In genomic region chr7:137454169-137455166, GRCh38 we compare ENCODE assay signal across 8 cellular contexts.
A peak's percentile ranks its signal among the peaks of the same experiment; 100 is the strongest.
DNase-seq lines count a peak whose midpoint lies in the region; ATAC-seq and TF ChIP-seq lines count a peak whose summit lies in the region.

No MANE protein-coding gene starts in this region.

- WGBS in right lobe of liver (ENCODE audit: insufficient coverage, low coverage, low lambda C conversion rate, missing lambda C conversion rate), result 10% methylated on average over 14 of the region's 14 CpGs
- WGBS in aorta, 2 donors, result 9 to 11% methylated on average over 14 of the region's 14 CpGs

- H3K4me3 ChIP-seq in cardiac fibroblast (replicated peaks in 1 of 2; ENCODE audit: low read depth in 2 of 2, low read length in 2 of 2), result no peak overlapping the region
- H3K4me3 ChIP-seq in right lobe of liver, result no peak overlapping the region
- H3K4me3 ChIP-seq in aorta (ENCODE audit: low read length in 2 of 2), result no peak overlapping the region

- peak; percentile 60 for TF ChIP-seq CTCF in AG09319 (IDR thresholded peaks at IDR 0.05; ENCODE audit: low read depth, low read length)
- peak; percentile 57 for TF ChIP-seq CTCF in cardiac fibroblast (IDR thresholded peaks at IDR 0.05; ENCODE audit: low read depth, low read length)
- peak; percentile 57 to 71 (median 64) for TF ChIP-seq CTCF in right lobe of liver (IDR thresholded peaks at IDR 0.05)

- no peaks in the 10 kb centered on the region for H3K36me3 ChIP-seq in right lobe of liver
- no peaks in the 10 kb centered on the region for H3K36me3 ChIP-seq in aorta (ENCODE audit: control insufficient read depth in 1 of 2, insufficient read depth in 2 of 2, low read length in 1 of 2)

- ATAC-seq in GM18867 (IDR thresholded peaks at IDR 0.05; ENCODE audit: unreplicated experiment), result peak; percentile 73
- peak; percentile 81 for ATAC-seq in HG03354 (IDR thresholded peaks at IDR 0.05; ENCODE audit: poor library complexity, severe bottlenecking, unreplicated experiment)
- peak; percentile 63 to 84 (median 74) for ATAC-seq in right lobe of liver
- ATAC-seq in aorta (ENCODE audit: low FRiP score), result peak; percentile 82

- intact Hi-C loops in right lobe of liver (cut with DNase I) (loop anchor here in 1 of 2 donors (5.0 kb wide), 1 partner anchor 287 kb away; no protein-coding TSS in a partner anchor), aorta (cut with DNase I) (loop anchor here (5.0 to 10.0 kb wide), 3 partner anchors 138 to 1050 kb away; no protein-coding TSS in a partner anchor)

- H3K27me3 ChIP-seq in right lobe of liver, result no peaks in the 10 kb centered on the region
- no peaks in the 10 kb centered on the region for H3K27me3 ChIP-seq in aorta (ENCODE audit: control insufficient read depth in 1 of 2, insufficient read depth in 2 of 2, low read length in 1 of 2)

- DNase-seq in AG09319 (ENCODE audit: extremely low read depth, low read depth) (peak; percentile 62), NCI-H526 treated with DMSO at 0.1 percent for 48 hours (lab: John Stamatoyannopoulos, UW) (peak; percentile 42), cardiac fibroblast (ENCODE audit: low read depth in 2 of 2) (peak; percentile 83 to 98), right lobe of liver (no peak), aorta (no peak)
- DNase-seq in activated CD4-positive, alpha-beta T cell treated with anti-CD3 and anti-CD28 coated beads, Interleukin-2, amount 50 U/mL, for 4 hours, result no peak

- H3K9me3 ChIP-seq in right lobe of liver (no peaks in the 10 kb centered on the region), aorta (ENCODE audit: control insufficient read depth, low read length) (no peaks in the 10 kb centered on the region)

- no peaks in the 10 kb centered on the region for H3K4me1 ChIP-seq in right lobe of liver
- no peaks in the 10 kb centered on the region for H3K4me1 ChIP-seq in aorta (ENCODE audit: control insufficient read depth in 1 of 2, insufficient read depth in 2 of 2, low read length in 2 of 2)

- no peak for TF ChIP-seq POLR2A in right lobe of liver (IDR thresholded peaks at IDR 0.05)

- H3K27ac ChIP-seq in right lobe of liver (no peak overlapping the region), aorta (ENCODE audit: low read depth in 1 of 2, low read length in 2 of 2) (no peak overlapping the region)

Comparison
In these comparisons a context has a peak if more than half of its experiments do, and no peak if none do; other contexts are left out.
1. DNase-seq: peak in AG09319 (single experiment), NCI-H526 treated with DMSO at 0.1 percent for 48 hours (single experiment) and cardiac fibroblast (2 of 2); none in right lobe of liver (0 of 3), aorta (0 of 2) and activated CD4-positive, alpha-beta T cell treated with anti-CD3 and anti-CD28 coated beads, Interleukin-2, amount 50 U/mL, for 4 hours (0 of 2).
2. Peak in every context shown above with its lines, with median percentiles within 50 percentile points of each other: CTCF ChIP-seq and ATAC-seq.